In the genomic region with DNA sequence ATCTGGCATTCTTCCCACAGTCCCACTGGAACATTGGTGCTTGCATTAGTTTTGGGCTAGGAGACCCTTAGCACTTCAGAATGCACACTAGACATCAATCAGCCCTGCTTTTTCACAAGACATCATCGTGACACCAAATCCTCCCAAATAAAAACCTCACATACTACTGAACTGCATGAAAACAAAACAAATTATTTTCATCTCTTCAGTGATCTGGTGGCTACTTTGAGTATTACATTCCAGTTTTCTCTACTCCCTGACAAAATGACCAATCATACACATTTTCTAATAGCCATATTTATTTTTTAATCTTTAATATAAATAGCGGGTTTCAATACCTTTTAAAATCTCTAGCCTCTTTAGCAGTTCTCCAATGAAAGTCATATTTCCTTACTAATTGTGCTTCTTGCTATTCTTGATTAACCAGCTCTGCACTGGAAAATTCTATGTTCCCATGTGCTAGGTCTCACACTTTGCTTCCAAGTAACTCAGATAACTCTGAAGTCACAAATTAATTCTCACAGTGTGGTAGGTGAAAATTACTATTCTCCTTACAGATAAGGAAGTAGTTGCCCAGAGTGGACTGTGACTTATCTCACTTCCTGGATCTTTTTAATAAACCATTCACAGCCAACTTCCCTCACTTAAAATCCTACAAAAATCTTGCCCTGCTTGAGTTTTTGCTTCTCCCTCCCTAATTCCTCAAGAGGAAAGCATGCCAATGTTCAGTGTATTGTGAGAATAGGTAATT, we compare ENCODE assay signal across 21 cellular contexts.
"Had no signal": no experiment of that assay in that cellular context is flagged by ENCODE, and none has a peak within 500 bp of the region (broad histone marks: within the 10 kb centered on the region; RNA-seq: fewer than 3 reads in every experiment).

No MANE protein-coding gene starts in this region.

- H3K27ac ChIP-seq: body of pancreas, left ventricle myocardium inferior, upper lobe of right lung had no signal

- H3K36me3 ChIP-seq: left ventricle myocardium inferior, upper lobe of right lung had no signal

- H3K9me3 Mint-ChIP-seq: activated naive CD8-positive, alpha-beta T cell treated with anti-CD3 and anti-CD28 coated beads for 36 hours; memory B cell; natural killer cell treated with Interleukin-12 subunit alpha and Interleukin-12 subunit beta and Interleukin-15 and Interleukin-18, amount 100 ng/mL, for 72 hours; WTC11 had no signal

- H3K4me3 ChIP-seq: body of pancreas, left ventricle myocardium inferior, upper lobe of right lung had no signal

- H3K27ac Mint-ChIP-seq: activated CD8-positive, alpha-beta T cell treated with anti-CD3 and anti-CD28 coated beads, Interleukin-2, amount 10 ng/mL, durations not matched to agents 7 days and 5 days; activated naive CD8-positive, alpha-beta T cell treated with anti-CD3 and anti-CD28 coated beads for 36 hours; memory B cell; natural killer cell treated with Interleukin-12 subunit alpha and Interleukin-12 subunit beta and Interleukin-15 and Interleukin-18, amount 100 ng/mL, for 72 hours; T-helper 17 cell; WTC11 had no signal

- H3K4me1 Mint-ChIP-seq: memory B cell, T-helper 17 cell had no signal

- H3K4me3 Mint-ChIP-seq: activated CD8-positive, alpha-beta T cell treated with anti-CD3 and anti-CD28 coated beads, Interleukin-2, amount 10 ng/mL, durations not matched to agents 7 days and 5 days; activated naive CD8-positive, alpha-beta T cell treated with anti-CD3 and anti-CD28 coated beads for 36 hours; memory B cell; natural killer cell treated with Interleukin-12 subunit alpha and Interleukin-12 subunit beta and Interleukin-15 and Interleukin-18, amount 100 ng/mL, for 72 hours; T-helper 17 cell; WTC11 had no signal

- H3K9me3 ChIP-seq: body of pancreas, left ventricle myocardium inferior, upper lobe of right lung had no signal

- H3K36me3 Mint-ChIP-seq: activated naive CD8-positive, alpha-beta T cell treated with anti-CD3 and anti-CD28 coated beads for 36 hours; memory B cell; natural killer cell treated with Interleukin-12 subunit alpha and Interleukin-12 subunit beta and Interleukin-15 and Interleukin-18, amount 100 ng/mL, for 72 hours; WTC11 had no signal

- DNase-seq: activated CD4-positive, alpha-beta T cell treated with anti-CD3 and anti-CD28 coated beads for 48 hours; activated CD8-positive, alpha-beta memory T cell treated with anti-CD3 and anti-CD28 coated beads, Interleukin-2, amount 50 U/mL, for 4 hours; activated CD8-positive, alpha-beta T cell treated with anti-CD3 and anti-CD28 coated beads, Interleukin-2, amount 10 ng/mL, durations not matched to agents 7 days and 5 days; activated gamma-delta T cell; activated naive CD8-positive, alpha-beta T cell treated with anti-CD3 and anti-CD28 coated beads for 36 hours; activated T-cell treated with anti-CD3 and anti-CD28 coated beads, Interleukin-2, amount 50 U/mL, for 48 hours; amygdala; body of pancreas; central memory CD4-positive, alpha-beta T cell; hippocampal formation; left ventricle myocardium inferior; nucleus accumbens; stimulated activated CD4-positive, alpha-beta T cell treated with anti-CD3 and anti-CD28 coated beads, Interleukin-4, amount 100 ng/mL, for 4 hours; stimulated activated CD8-positive, alpha-beta memory T cell treated with anti-CD3 and anti-CD28 coated beads, Interleukin-4, amount 100 ng/mL, for 48 hours; stimulated activated naive CD4-positive, alpha-beta T cell treated with Interleukin-2 at 50 U/mL for 16 hours; substantia nigra; T-helper 17 cell; upper lobe of right lung had no signal
